Comparison of ENCODE assay signal across 8 cellular contexts in genomic region chr15:78055923-78056713, GRCh38. TPM values are rescaled to one million over a fixed set of nuclear protein-coding genes. Genes with fewer than 3 reads are reported as not detected.
DNase-seq lines count a peak whose midpoint lies in the region; ATAC-seq, FAIRE-seq and TF ChIP-seq lines count a peak whose summit lies in the region.

No MANE protein-coding gene starts in this region.

- BruUV-seq in HepG2 (replicated peaks; lab: Mats Ljungman, UMichigan), result no TSS peak

- 10% methylated on average over 1 of the region's 2 CpGs for WGBS in HepG2 (ENCODE audit: low lambda C conversion rate)

- H3K27me3 ChIP-seq in ACC112 (ENCODE audit: insufficient read depth, low read length) (no peaks in the 10 kb centered on the region), ascending aorta (no peaks in the 10 kb centered on the region), HepG2 (ENCODE audit: control insufficient read depth in 1 of 2, insufficient read depth in 2 of 2, low read length in 2 of 2) (no peaks in the 10 kb centered on the region)

- in situ Hi-C loops in HepG2 (cut with HindIII; ENCODE audit: extremely low pct_ligation_motif_present, low pct_unique_long_range_greater_than_20kb), result no loop called here

- H3K9me3 ChIP-seq in ascending aorta (no peaks in the 10 kb centered on the region), HepG2 (ENCODE audit: low read length) (no peaks in the 10 kb centered on the region)

- DNase-seq in HT-29 (ENCODE audit: low spot score) (peak; percentile 45), ascending aorta (ENCODE audit: low spot score in 2 of 2) (peak in 1 of 2 donors; percentile 66), HepG2 (ENCODE audit: low spot score) (peak; percentile 67), SHP77 (lab: John Stamatoyannopoulos, UW) (no peak), HUDEP-2 (lab: John Stamatoyannopoulos, UW; ENCODE audit: unreplicated experiment in 76 of 76) (no peak)
- DNase-seq in NK-92 treated with Interleukin-12 subunit alpha and Interleukin-12 subunit beta, amount 100 ng/mL, for 24 hours (lab: John Stamatoyannopoulos, UW), result no peak

- 0 out of 2 replicates have a peak, but pooled peaks cover 4% of the 10 kb centered on the region for H3K36me3 ChIP-seq in ACC112 (ENCODE audit: insufficient read depth, low read length)
- peaks cover 10 to 11% of the 10 kb centered on the region in 2 donors for H3K36me3 ChIP-seq in ascending aorta
- H3K36me3 ChIP-seq in HepG2 (replicated peaks in 1 of 2; ENCODE audit: control insufficient read depth in 1 of 2, insufficient read depth in 2 of 2, low read length in 2 of 2), result peaks cover 2 to 7% of the 10 kb centered on the region in 2 experiments; a peak in 2 of 5 replicates

- TF ChIP-seq RAD21 in HepG2 (CRISPR knock-in tag; IDR thresholded peaks at IDR 0.05), result no peak

- ATAC-seq in HepG2, result peak; percentile 99
- ATAC-seq in GM18520 (IDR thresholded peaks at IDR 0.05; ENCODE audit: unreplicated experiment), result no peak

- H3K4me1 ChIP-seq in ACC112 (ENCODE audit: control insufficient read depth, insufficient read depth, low read length, unreplicated experiment) (peaks cover 69% of the 10 kb centered on the region), ascending aorta (peaks cover 6 to 30% of the 10 kb centered on the region in 2 donors), HepG2 (ENCODE audit: insufficient read depth, low read length) (peaks cover 52% of the 10 kb centered on the region)

- H3K27ac ChIP-seq in ACC112 (ENCODE audit: low read depth, low read length) (peak overlapping the region; percentile 90), ascending aorta (peak overlapping the region; percentile 36 to 44), HepG2 (ENCODE audit: extremely low read length, insufficient read depth, low read length) (peak overlapping the region; percentile 53)

- no peak overlapping the region for H2AFZ ChIP-seq in ACC112 (ENCODE audit: low read length, unreplicated experiment)
- no peak overlapping the region for H2AFZ ChIP-seq in HepG2 (ENCODE audit: low read length)

- no peak overlapping the region for H3K9ac ChIP-seq in HepG2 (ENCODE audit: insufficient read depth, low read depth, low read length)

- peaks cover 4% of the 10 kb centered on the region; the same call in 1 of the 2 replicates for H4K20me1 ChIP-seq in HepG2 (ENCODE audit: insufficient read depth, low read length)

- H3K79me2 ChIP-seq in ACC112 (ENCODE audit: control insufficient read depth, insufficient read depth, low read length, unreplicated experiment) (peaks cover 90% of the 10 kb centered on the region), HepG2 (ENCODE audit: insufficient read depth, low read length) (peaks cover 30% of the 10 kb centered on the region)

- intact Hi-C loops in ascending aorta (cut with DNase I), result no loop called here
- intact Hi-C loops in HepG2 (cut with micrococcal nuclease; ENCODE audit: unreplicated experiment), result loop anchor here (1.0 kb wide), 1 partner anchor 9 kb away; no protein-coding TSS in a partner anchor

- H3K4me3 ChIP-seq in ACC112 (ENCODE audit: low read depth, low read length) (0 out of 2 replicates have a peak overlapping the region, but pooled peaks have one; percentile 21), ascending aorta (no peak overlapping the region), HepG2 (replicated peaks in 1 of 3; ENCODE audit: insufficient read depth in 1 of 3, low read depth in 2 of 3, low read length in 3 of 3) (peak overlapping the region in 1 of 3 experiments; percentile 49; a peak in 1 of 6 replicates)

- no peak for TF ChIP-seq POLR2A in HepG2 (IDR thresholded peaks at IDR 0.05; ENCODE audit: insufficient read depth in 1 of 2, low read depth in 2 of 2, low read length in 2 of 2)

- FAIRE-seq in HepG2 (lab: Jason Lieb, UNC), result peak; percentile 68

- H3K4me2 ChIP-seq in HepG2 (ENCODE audit: low read depth, low read length), result peak overlapping the region; percentile 73

- no peak for TF ChIP-seq EP300 in HepG2 (IDR thresholded peaks at IDR 0.05; ENCODE audit: low read depth in 2 of 2, low read length in 2 of 2)
- TF ChIP-seq EP300 in HepG2 (CRISPR knock-in tag; IDR thresholded peaks at IDR 0.05; ENCODE audit: borderline replicate concordance), result no peak

- POLR2A ChIA-PET in HepG2 (lab: Yijun Ruan, JAX), result interaction anchor here (0.7 to 1.4 kb wide), 3 partner anchors 9 to 255 kb away, joined by 3 to 6 read pairs (median 3); no protein-coding TSS in a partner anchor

- CTCF ChIA-PET in HepG2 (lab: Yijun Ruan, JAX; ENCODE audit: low intra/inter-chr PET ratio, low total read pairs), result no interaction called here

- TF ChIP-seq CTCF in ascending aorta (IDR thresholded peaks at IDR 0.05) (no peak), HepG2 (CRISPR knock-in tag; IDR thresholded peaks at IDR 0.05) (no peak; the same call in 1 of the 2 replicates)

TF ChIP-seq in HepG2, 621 proteins besides CTCF, POLR2A, EP300 and RAD21 (continues in another document):
- peak; percentile 24; the same call in 1 of the 2 replicates for TF ChIP-seq CREM (IDR thresholded peaks at IDR 0.05)
- no peak for TF ChIP-seq CREM (CRISPR knock-in tag; IDR thresholded peaks at IDR 0.05)

RNA-seq across cellular contexts. Expression of gene TBC1D2B, which starts 21.4 kb away (rescaled TPM):
- 20.4 and 25.1 TPM in 2 replicates for total RNA-seq in HT-29 (2014; rRNA removed; shearing (Covaris generic))
- total RNA-seq in ascending aorta, result 63.3 TPM
- 7.9 and 10.1 TPM in 2 replicates for total RNA-seq in HepG2 (2016; rRNA removed; fragmentation: Illumina TruSeq; extraction: Trizol)
- total RNA-seq in HepG2 (2016; cell fraction: cytosol; rRNA removed; fragmentation: Illumina TruSeq; extraction: Trizol; ENCODE audit: low read depth), result 4.1 and 5.1 TPM in 2 replicates
- total RNA-seq in HepG2 (2016; cell fraction: insoluble cytoplasmic fraction; rRNA removed; fragmentation: Illumina TruSeq; extraction: Trizol), result 7.4 and 10.4 TPM in 2 replicates
- 4.5 and 5.3 TPM in 2 replicates for total RNA-seq in HepG2 (2016; cell fraction: membrane; rRNA removed; fragmentation: Illumina TruSeq; extraction: Trizol)
- 12.1 and 12.6 TPM in 2 replicates for total RNA-seq in HepG2 (2016; cell fraction: nucleus; rRNA removed; fragmentation: Illumina TruSeq; extraction: Trizol)
- polyA plus RNA-seq in HepG2 (2011; rRNA removed), result 14.4 and 18.8 TPM in 2 replicates
- polyA plus RNA-seq in HepG2 (2011; cell fraction: cytosol; rRNA removed), result 8.9 and 11.2 TPM in 2 replicates
- 36.0 and 41.0 TPM in 2 replicates for polyA plus RNA-seq in HepG2 (2011; cell fraction: nucleus; rRNA removed)
- 7.6 and 13.3 TPM in 2 replicates for polyA plus RNA-seq in HepG2 (2012)
- 0.70 and 0.78 TPM in 2 replicates for polyA plus RNA-seq in HepG2 (2016; cell fraction: cytosol; fragmentation: Illumina TruSeq; extraction: Trizol; ENCODE audit: low read depth)
- polyA plus RNA-seq in HepG2 (2016; cell fraction: insoluble cytoplasmic fraction; fragmentation: Illumina TruSeq; extraction: Trizol; ENCODE audit: low read depth), result 5.9 and 9.0 TPM in 2 replicates
- 1.7 and 1.9 TPM in 2 replicates for polyA plus RNA-seq in HepG2 (2016; cell fraction: membrane; fragmentation: Illumina TruSeq; extraction: Trizol; ENCODE audit: low read depth)
- 16.5 and 18.2 TPM in 2 replicates for polyA plus RNA-seq in HepG2 (2016; cell fraction: nucleus; fragmentation: Illumina TruSeq; extraction: Trizol; ENCODE audit: insufficient read depth, low read depth)
- polyA minus RNA-seq in HepG2 (2011; rRNA and poly(A)+ RNA removed; ENCODE audit: low replicate concordance), result 27.1 and 31.4 TPM in 2 replicates
- polyA minus RNA-seq in HepG2 (2011; cell fraction: cytosol; rRNA and poly(A)+ RNA removed), result 8.7 and 10.4 TPM in 2 replicates
- 28.2 and 32.3 TPM in 2 replicates for polyA minus RNA-seq in HepG2 (2011; cell fraction: nucleus; rRNA and poly(A)+ RNA removed)

RNA-seq across cellular contexts. Expression of gene SH2D7, which starts 36.2 kb away (rescaled TPM):
- total RNA-seq in HT-29 (2014; rRNA removed; shearing (Covaris generic)), result 0.05 TPM in 1 of 2 replicates, not detected in the other
- total RNA-seq in ascending aorta (not detected), HepG2 (2016; rRNA removed; fragmentation: Illumina TruSeq; extraction: Trizol) (not detected in 2 replicates)
- not detected in 2 replicates for total RNA-seq in HepG2 (2016; cell fraction: cytosol; rRNA removed; fragmentation: Illumina TruSeq; extraction: Trizol; ENCODE audit: low read depth)
- total RNA-seq in HepG2 (2016; cell fraction: insoluble cytoplasmic fraction; rRNA removed; fragmentation: Illumina TruSeq; extraction: Trizol), result not detected in 2 replicates
- total RNA-seq in HepG2 (2016; cell fraction: membrane; rRNA removed; fragmentation: Illumina TruSeq; extraction: Trizol), result not detected in 2 replicates
- total RNA-seq in HepG2 (2016; cell fraction: nucleus; rRNA removed; fragmentation: Illumina TruSeq; extraction: Trizol), result not detected in 2 replicates
- polyA plus RNA-seq in HepG2 (2011; rRNA removed), result not detected in 2 replicates
- not detected in 2 replicates for polyA plus RNA-seq in HepG2 (2011; cell fraction: cytosol; rRNA removed)
- not detected in 2 replicates for polyA plus RNA-seq in HepG2 (2011; cell fraction: nucleus; rRNA removed)
- 0.05 TPM in 1 of 2 replicates, not detected in the other for polyA plus RNA-seq in HepG2 (2012)
- polyA plus RNA-seq in HepG2 (2016; cell fraction: cytosol; fragmentation: Illumina TruSeq; extraction: Trizol; ENCODE audit: low read depth), result not detected in 2 replicates
- polyA plus RNA-seq in HepG2 (2016; cell fraction: insoluble cytoplasmic fraction; fragmentation: Illumina TruSeq; extraction: Trizol; ENCODE audit: low read depth), result not detected in 2 replicates
- not detected in 2 replicates for polyA plus RNA-seq in HepG2 (2016; cell fraction: membrane; fragmentation: Illumina TruSeq; extraction: Trizol; ENCODE audit: low read depth)
- polyA plus RNA-seq in HepG2 (2016; cell fraction: nucleus; fragmentation: Illumina TruSeq; extraction: Trizol; ENCODE audit: insufficient read depth, low read depth), result not detected in 2 replicates
- polyA minus RNA-seq in HepG2 (2011; rRNA and poly(A)+ RNA removed; ENCODE audit: low replicate concordance), result not detected in 2 replicates
- not detected in 2 replicates for polyA minus RNA-seq in HepG2 (2011; cell fraction: cytosol; rRNA and poly(A)+ RNA removed)
- not detected in 2 replicates for polyA minus RNA-seq in HepG2 (2011; cell fraction: nucleus; rRNA and poly(A)+ RNA removed)

Comparison
In these comparisons a context has a peak if more than half of its experiments do, and no peak if none do; other contexts are left out.
1. H3K27ac ChIP-seq: peak in every context shown above with its lines; median percentile 90 in ACC112; 53 in HepG2; 40 in ascending aorta.
2. DNase-seq: peak in HT-29 (single experiment) and HepG2 (single experiment); none in SHP77 (0 of 2), NK-92 treated with Interleukin-12 subunit alpha and Interleukin-12 subunit beta, amount 100 ng/mL, for 24 hours (single experiment) and HUDEP-2 (0 of 76).